In the genomic region with DNA sequence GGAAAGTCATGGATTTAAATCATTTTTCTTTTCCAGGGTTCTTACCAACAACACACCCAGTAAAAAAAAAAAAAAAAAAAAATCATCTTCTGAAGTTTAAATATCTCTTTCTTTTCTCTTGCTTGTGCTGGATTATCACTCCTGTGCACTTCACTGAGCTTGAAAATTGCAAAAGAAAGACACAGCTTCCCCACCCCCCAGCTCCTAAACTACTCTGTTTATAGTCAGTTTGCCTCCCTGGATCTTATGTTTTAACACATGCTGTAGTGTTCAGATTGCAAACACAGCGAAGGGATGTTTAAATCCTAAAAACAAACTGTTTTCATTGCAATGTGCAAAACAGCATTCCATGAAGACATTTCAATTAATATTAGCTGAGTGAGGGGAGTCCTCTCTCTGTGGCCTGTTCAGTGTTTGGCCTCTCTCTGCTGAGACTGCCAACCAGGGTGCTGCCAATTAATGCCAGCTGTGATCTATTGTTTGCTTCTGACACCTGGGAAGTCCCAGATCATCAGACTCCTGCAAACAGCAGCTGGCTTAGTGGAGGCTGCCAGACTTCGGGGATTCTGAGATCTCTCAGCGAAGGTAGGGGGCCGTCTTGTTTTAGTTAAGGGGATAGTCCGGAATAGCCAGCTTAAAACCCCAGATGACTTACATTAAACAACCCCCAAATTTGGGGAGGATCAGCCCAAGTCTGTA, we compare ENCODE assay signal across 23 cellular contexts.
DNase-seq lines count a peak whose midpoint lies in the region; ATAC-seq and TF ChIP-seq lines count a peak whose summit lies in the region.
"Had no signal": no experiment of that assay in that cellular context is flagged by ENCODE, and none has a peak within 500 bp of the region (broad histone marks: within the 10 kb centered on the region; RNA-seq: fewer than 3 reads in every experiment).

No MANE protein-coding gene starts in this region.

- no peaks in the 10 kb centered on the region for H3K27me3 ChIP-seq in vagina
- H3K27me3 ChIP-seq: BLaER1, transverse colon had no signal

- H3K36me3 Mint-ChIP-seq in WTC11: no peaks in the 10 kb centered on the region
- H3K36me3 Mint-ChIP-seq: stimulated activated memory B cell treated with anti-CD40 and anti-IgM and Interleukin-4, amounts not matched to agents 10 μg/mL and 1 μg/mL and 100 μg/mL, for 72 hours had no signal

- H3K36me3 ChIP-seq in vagina: no peaks in the 10 kb centered on the region
- H3K36me3 ChIP-seq: BLaER1, HAP-1, transverse colon had no signal

- no peak overlapping the region for H3K27ac Mint-ChIP-seq in WTC11
- H3K27ac Mint-ChIP-seq: activated CD4-positive, alpha-beta T cell treated with anti-CD3 and anti-CD28 coated beads, Interleukin-2, amount 10 ng/mL, durations not matched to agents 24 days and 14 days; effector memory CD8-positive, alpha-beta T cell; stimulated activated memory B cell treated with anti-CD40 and anti-IgM and Interleukin-4, amounts not matched to agents 10 μg/mL and 1 μg/mL and 100 μg/mL, for 72 hours had no signal

- intact Hi-C loops in vagina (cut with DNase I): no loop called here

- H3K4me1 Mint-ChIP-seq in WTC11: peaks cover 34% of the 10 kb centered on the region
- H3K4me1 Mint-ChIP-seq: activated CD4-positive, alpha-beta T cell treated with anti-CD3 and anti-CD28 coated beads, Interleukin-2, amount 10 ng/mL, durations not matched to agents 24 days and 14 days; stimulated activated memory B cell treated with anti-CD40 and anti-IgM and Interleukin-4, amounts not matched to agents 10 μg/mL and 1 μg/mL and 100 μg/mL, for 72 hours had no signal

- DNase-seq in NCI-H82 (lab: John Stamatoyannopoulos, UW) (peak; percentile 52), NCI-H82 treated with DMSO at 0.1 percent for 48 hours (lab: John Stamatoyannopoulos, UW; ENCODE audit: unreplicated experiment) (no peak), WTC11 (ENCODE audit: low spot score) (peak; percentile 25), iPS-NIHi11 (ENCODE audit: low spot score) (peak; percentile 28), vagina (ENCODE audit: extremely low spot score in 2 of 2) (no peak), hippocampal formation (lab: John Stamatoyannopoulos, UW) (no peak), cerebellar cortex (ENCODE audit: low spot score) (no peak)
- DNase-seq: activated CD4-positive, alpha-beta T cell treated with anti-CD3 and anti-CD28 coated beads, Interleukin-2, amount 10 ng/mL, durations not matched to agents 24 days and 14 days; activated CD8-positive, alpha-beta memory T cell treated with anti-CD3 and anti-CD28 coated beads, Interleukin-2, amount 50 U/mL, for 4 hours; activated gamma-delta T cell; amygdala; cerebellar nuclear complex; effector memory CD8-positive, alpha-beta T cell; left cardiac atrium; mucosa of descending colon; NCI-H1105 treated with DMSO at 0.1 percent for 48 hours; occipital lobe; stimulated activated CD4-positive, alpha-beta T cell treated with anti-CD3 and anti-CD28 coated beads, Interleukin-15, amount 100 ng/mL, for 24 hours; transverse colon had no signal

- H3K4me3 Mint-ChIP-seq in WTC11: no peak overlapping the region; the same call in 1 of the 2 replicates
- H3K4me3 Mint-ChIP-seq: activated CD4-positive, alpha-beta T cell treated with anti-CD3 and anti-CD28 coated beads, Interleukin-2, amount 10 ng/mL, durations not matched to agents 24 days and 14 days; effector memory CD8-positive, alpha-beta T cell; stimulated activated memory B cell treated with anti-CD40 and anti-IgM and Interleukin-4, amounts not matched to agents 10 μg/mL and 1 μg/mL and 100 μg/mL, for 72 hours had no signal

- no peaks in the 10 kb centered on the region for H3K4me1 ChIP-seq in vagina
- H3K4me1 ChIP-seq: BLaER1, HAP-1 had no signal

- H3K27me3 Mint-ChIP-seq in WTC11 (ENCODE audit: low read depth): no peaks in the 10 kb centered on the region
- H3K27me3 Mint-ChIP-seq: activated CD4-positive, alpha-beta T cell treated with anti-CD3 and anti-CD28 coated beads, Interleukin-2, amount 10 ng/mL, durations not matched to agents 24 days and 14 days; effector memory CD8-positive, alpha-beta T cell had no signal

- no peak for TF ChIP-seq POLR2A in vagina (IDR thresholded peaks at IDR 0.05)

- POLR2A ChIA-PET in WTC11 (lab: Charles Lee): no interaction called here

- ATAC-seq in WTC11: peak; percentile 86
- ATAC-seq in HG03025 (IDR thresholded peaks at IDR 0.05; ENCODE audit: low FRiP score, unreplicated experiment): no peak
- ATAC-seq: effector memory CD8-positive, alpha-beta T cell; mucosa of descending colon; stimulated activated memory B cell treated with anti-CD40 and anti-IgM and Interleukin-4, amounts not matched to agents 10 μg/mL and 1 μg/mL and 100 μg/mL, for 72 hours had no signal

- H3K27ac ChIP-seq in vagina: no peak overlapping the region
- H3K27ac ChIP-seq: BLaER1, transverse colon had no signal

- no peak for TF ChIP-seq CTCF in WTC11 (IDR thresholded peaks at IDR 0.05)
- no peak for TF ChIP-seq CTCF in vagina (IDR thresholded peaks at IDR 0.05)

- H3K4me3 ChIP-seq in vagina: no peak overlapping the region
- H3K4me3 ChIP-seq: BLaER1, HAP-1, mucosa of descending colon, transverse colon had no signal

- H3K9me3 Mint-ChIP-seq in WTC11: no peaks in the 10 kb centered on the region
- H3K9me3 Mint-ChIP-seq: activated CD4-positive, alpha-beta T cell treated with anti-CD3 and anti-CD28 coated beads, Interleukin-2, amount 10 ng/mL, durations not matched to agents 24 days and 14 days; stimulated activated memory B cell treated with anti-CD40 and anti-IgM and Interleukin-4, amounts not matched to agents 10 μg/mL and 1 μg/mL and 100 μg/mL, for 72 hours had no signal

- H3K9me3 ChIP-seq in vagina: no peaks in the 10 kb centered on the region
- H3K9me3 ChIP-seq: BLaER1, HAP-1, mucosa of descending colon, transverse colon had no signal

- CTCF ChIA-PET in WTC11 (lab: Charles Lee): interaction anchor here (0.7 to 0.9 kb wide), 2 partner anchors 13 to 153 kb away, joined by 3 to 5 read pairs; no protein-coding TSS in a partner anchor

TF ChIP-seq in WTC11, 78 proteins besides CTCF, POLR2A, EP300 and RAD21:
- TF ChIP-seq ZMAT4 (CRISPR knock-in tag; IDR thresholded peaks at IDR 0.05) (no peak), TEAD1 (CRISPR knock-in tag; IDR thresholded peaks at IDR 0.05) (peak; percentile 29; the same call in 1 of the 2 replicates), EMX1 (CRISPR knock-in tag; IDR thresholded peaks at IDR 0.05) (no peak), RORB (CRISPR knock-in tag; IDR thresholded peaks at IDR 0.05) (no peak), NR3C1 (CRISPR knock-in tag; conservative IDR thresholded peaks at IDR 0.05; ENCODE audit: low read depth) (no peak), NFATC4 (CRISPR knock-in tag; IDR thresholded peaks at IDR 0.05) (no peak), ZNF423 (CRISPR knock-in tag; IDR thresholded peaks at IDR 0.05) (peak; percentile 95)

Comparison
In these comparisons a context has a peak if more than half of its experiments do, and no peak if none do; other contexts are left out.
1. DNase-seq: peak in NCI-H82 (single experiment), WTC11 (single experiment) and iPS-NIHi11 (single experiment); none in NCI-H82 treated with DMSO at 0.1 percent for 48 hours (single experiment), vagina (0 of 2), hippocampal formation (0 of 2) and cerebellar cortex (single experiment).